In the genomic region with DNA sequence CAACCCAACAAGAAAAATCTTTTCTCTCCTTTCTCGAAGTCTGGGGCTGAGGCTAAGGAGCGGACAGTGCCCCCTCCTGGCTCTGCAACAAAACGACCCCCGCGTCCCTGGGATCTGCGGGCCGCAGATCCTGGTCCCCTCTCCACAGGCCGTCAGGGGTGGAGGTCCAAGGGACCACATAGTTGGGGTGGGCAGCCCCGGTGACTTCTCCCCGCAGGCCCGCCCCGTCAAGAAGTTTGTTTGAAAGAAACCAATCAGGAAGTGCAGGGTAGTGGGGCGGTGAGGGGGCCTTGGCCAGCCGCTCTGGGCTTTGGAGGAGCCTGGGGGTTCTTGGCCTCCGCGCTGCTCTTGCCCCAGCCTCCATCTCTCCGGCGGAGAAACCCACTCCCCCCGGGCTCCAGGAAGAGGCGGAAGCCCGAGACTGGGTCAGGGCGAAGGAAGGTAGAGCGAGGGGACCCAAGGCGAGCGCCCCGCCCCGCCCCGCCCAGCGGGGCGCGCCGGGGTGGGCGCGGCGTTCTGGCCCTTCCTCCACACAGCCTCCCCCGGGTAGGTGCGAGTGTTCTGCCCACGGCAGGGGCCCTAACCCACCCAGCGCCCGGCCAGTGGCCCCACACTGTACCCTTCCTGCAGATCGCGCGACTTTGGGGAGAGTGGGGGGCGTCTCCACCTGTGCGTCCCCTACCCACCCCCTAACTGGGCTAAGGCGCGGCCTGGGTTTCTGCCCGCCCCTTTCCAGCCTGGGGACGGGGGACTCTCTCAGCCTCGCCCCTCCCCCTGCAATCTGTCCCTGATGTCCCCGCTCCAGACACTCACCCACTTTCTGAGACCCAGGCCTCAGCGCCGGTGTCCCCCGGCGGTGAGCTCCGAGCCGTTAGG, we compare ENCODE assay signal across 8 cellular contexts. TPM values are rescaled to one million over a fixed set of nuclear protein-coding genes. Genes with fewer than 3 reads are reported as not detected.
DNase-seq lines count a peak whose midpoint lies in the region; ATAC-seq and TF ChIP-seq lines count a peak whose summit lies in the region.

No MANE protein-coding gene starts in this region.

- peak overlapping the region; percentile 90 to 96 (median 94) for H3K4me3 Mint-ChIP-seq in IgD-negative memory B cell
- peak overlapping the region; percentile 76 for H3K4me3 Mint-ChIP-seq in activated CD4-positive, alpha-beta memory T cell treated with anti-CD3 and anti-CD28 coated beads for 36 hours

- peak overlapping the region; percentile 82 to 97 (median 91) for H3K27ac Mint-ChIP-seq in IgD-negative memory B cell
- H3K27ac Mint-ChIP-seq in activated CD4-positive, alpha-beta memory T cell treated with anti-CD3 and anti-CD28 coated beads for 36 hours, result no peak overlapping the region

- CTCF ChIA-PET in activated CD4-positive, alpha-beta memory T cell treated with anti-CD3 and anti-CD28 coated beads for 36 hours (lab: Charles Lee), result interaction anchor here (0.9 to 24.0 kb wide), 7 partner anchors 12 to 156 kb away, joined by 3 to 1143 read pairs (median 13); no protein-coding TSS in a partner anchor

- H3K4me2 ChIP-seq in neural cell (ENCODE audit: low read length), result peak overlapping the region; percentile 73

- no peaks in the 10 kb centered on the region for H3K27me3 ChIP-seq in neural cell (ENCODE audit: insufficient read depth, low read depth, low read length)

- no peaks in the 10 kb centered on the region for H3K9me3 ChIP-seq in neural cell (ENCODE audit: low read length)

- peaks cover 9 to 23% (median 17%) of the 10 kb centered on the region in 3 donors for H3K4me1 Mint-ChIP-seq in IgD-negative memory B cell
- H3K4me1 Mint-ChIP-seq in activated CD4-positive, alpha-beta memory T cell treated with anti-CD3 and anti-CD28 coated beads for 36 hours (ENCODE audit: low read depth), result no peaks in the 10 kb centered on the region

- H3F3A ChIP-seq in neural cell (ENCODE audit: insufficient read depth, low read length, poor library complexity, severe bottlenecking), result no peaks in the 10 kb centered on the region

- peak overlapping the region; percentile 83 for H2AFZ ChIP-seq in neural cell (ENCODE audit: low read depth, low read length)

- DNase-seq in activated CD4-positive, alpha-beta memory T cell treated with anti-CD3 and anti-CD28 coated beads for 36 hours, result peak; percentile 37
- DNase-seq in fibroblast of gingiva (ENCODE audit: low read depth) (peak; percentile 15), occipital lobe (lab: John Stamatoyannopoulos, UW) (no peak)

- H4K20me1 ChIP-seq in neural cell (ENCODE audit: insufficient read depth), result no peaks in the 10 kb centered on the region

- peak overlapping the region; percentile 93 for H3K4me3 ChIP-seq in neural cell (ENCODE audit: low read length)

- no peak for ATAC-seq in GM19455 (IDR thresholded peaks at IDR 0.05; ENCODE audit: unreplicated experiment)
- ATAC-seq in GM18873 (IDR thresholded peaks at IDR 0.05; ENCODE audit: low FRiP score, unreplicated experiment), result no peak

- POLR2A ChIA-PET in activated CD4-positive, alpha-beta memory T cell treated with anti-CD3 and anti-CD28 coated beads for 36 hours (lab: Charles Lee), result no interaction called here

- no peaks in the 10 kb centered on the region for H3K9me3 Mint-ChIP-seq in IgD-negative memory B cell
- H3K9me3 Mint-ChIP-seq in activated CD4-positive, alpha-beta memory T cell treated with anti-CD3 and anti-CD28 coated beads for 36 hours, result no peaks in the 10 kb centered on the region

- no peaks in the 10 kb centered on the region for H3K27me3 Mint-ChIP-seq in IgD-negative memory B cell
- no peaks in the 10 kb centered on the region for H3K27me3 Mint-ChIP-seq in activated CD4-positive, alpha-beta memory T cell treated with anti-CD3 and anti-CD28 coated beads for 36 hours

- no peaks in the 10 kb centered on the region for H3K36me3 ChIP-seq in neural cell (ENCODE audit: insufficient read depth, low read length)

- peak; percentile 63 for TF ChIP-seq RAD21 in neural cell (conservative IDR thresholded peaks at IDR 0.05)

- no peak for TF ChIP-seq EP300 in neural cell (conservative IDR thresholded peaks at IDR 0.05; ENCODE audit: poor library complexity, severe bottlenecking)

- no peaks in the 10 kb centered on the region for H3K36me3 Mint-ChIP-seq in IgD-negative memory B cell
- H3K36me3 Mint-ChIP-seq in activated CD4-positive, alpha-beta memory T cell treated with anti-CD3 and anti-CD28 coated beads for 36 hours, result no peaks in the 10 kb centered on the region

- H3K9me2 ChIP-seq in neural cell (ENCODE audit: insufficient read depth, low read length), result no peaks in the 10 kb centered on the region

- peaks cover 50% of the 10 kb centered on the region for H3K79me2 ChIP-seq in neural cell (replicated peaks; ENCODE audit: insufficient read depth, low read length)

- H3K27ac ChIP-seq in C4-2B (peak overlapping the region; percentile 66), neural cell (ENCODE audit: low read length) (peak overlapping the region; percentile 94)

- peak overlapping the region; percentile 99 for H3K9ac ChIP-seq in neural cell (ENCODE audit: low read length)

- intact Hi-C loops in activated CD4-positive, alpha-beta memory T cell treated with anti-CD3 and anti-CD28 coated beads for 36 hours (cut with micrococcal nuclease), result loop anchor here (5.0 kb wide), 2 partner anchors 133 to 153 kb away; no protein-coding TSS in a partner anchor

- TF ChIP-seq CTCF in C4-2B (conservative IDR thresholded peaks at IDR 0.05), result no peak; the same call in 1 of the 2 replicates
- peak; percentile 80 for TF ChIP-seq CTCF in neural cell (IDR thresholded peaks at IDR 0.05; ENCODE audit: poor library complexity, severe bottlenecking)

TF ChIP-seq in neural cell, 6 proteins besides CTCF, POLR2A, EP300 and RAD21:
- TF ChIP-seq SMC3 (conservative IDR thresholded peaks at IDR 0.05; ENCODE audit: poor library complexity), result peak; percentile 74
- no peak for TF ChIP-seq MXI1 (conservative IDR thresholded peaks at IDR 0.05; ENCODE audit: poor library complexity, severe bottlenecking)
- TF ChIP-seq TAF1 (IDR thresholded peaks at IDR 0.05; ENCODE audit: low read depth), result no peak
- TF ChIP-seq POLR2AphosphoS5 (IDR thresholded peaks at IDR 0.05), result peak; percentile 49
TF ChIP-seq in neural cell: peak in this region for 2.

RNA-seq across cellular contexts. Expression of gene TP53I11, which starts 1.3 kb away (rescaled TPM):
- polyA plus RNA-seq in IgD-negative memory B cell, result 44.0 TPM
- total RNA-seq in activated CD4-positive, alpha-beta memory T cell treated with anti-CD3 and anti-CD28 coated beads for 36 hours, result 10 to 100 TPM; 15.7 to 17.6 TPM
- 30.0 and 31.4 TPM in 2 replicates for polyA plus RNA-seq in neural cell
- polyA minus RNA-seq in neural cell, result 50.4 and 59.5 TPM in 2 replicates
- total RNA-seq in occipital lobe, result 27.1 TPM
